ENCODE assay signal across 8 cellular contexts in genomic region chr2:159613515-159614336, GRCh38. TPM values are rescaled to one million over a fixed set of nuclear protein-coding genes. Genes with fewer than 3 reads are reported as not detected.
DNase-seq lines count a peak whose midpoint lies in the region; ATAC-seq and TF ChIP-seq lines count a peak whose summit lies in the region.

No MANE protein-coding gene starts in this region.

- intact Hi-C loops in left lung (cut with DNase I) = no loop called here
- intact Hi-C loops in posterior cingulate gyrus (cut with DNase I) = loop anchor here (2.0 to 10.0 kb wide), 3 partner anchors 99 to 329 kb away; partner anchors contain the start of genes MARCHF7 and WDSUB1

- no peak for ATAC-seq in left lung
- ATAC-seq in HG03108 (IDR thresholded peaks at IDR 0.05; ENCODE audit: unreplicated experiment) = no peak

- H3K27me3 ChIP-seq in MG63 (no peaks in the 10 kb centered on the region), left lung (no peaks in the 10 kb centered on the region)

- DNase-seq in COR-L47 (lab: John Stamatoyannopoulos, UW) (peak; percentile 38), MG63 (no peak), astrocyte of the spinal cord (ENCODE audit: low read depth, low spot score) (peak; percentile 53), left lung (no peak), posterior cingulate gyrus (no peak), NCI-H128 (lab: John Stamatoyannopoulos, UW; ENCODE audit: unreplicated experiment) (no peak)
- no peak for DNase-seq in activated CD4-positive, alpha-beta T cell treated with anti-CD3 and anti-CD28 coated beads for 48 hours

- peak overlapping the region; percentile 99 for H3K27ac ChIP-seq in left lung

- H3K4me1 ChIP-seq in left lung = peaks cover 7 to 71% of the 10 kb centered on the region in 2 donors

- in situ Hi-C loops in astrocyte of the spinal cord (cut with HindIII; ENCODE audit: low sequenced_read_pairs) = no loop called here

- H3K4me3 ChIP-seq in MG63 = peak overlapping the region; percentile 69
- peak overlapping the region; percentile 58 for H3K4me3 ChIP-seq in astrocyte of the spinal cord (ENCODE audit: low read depth, low read length)
- H3K4me3 ChIP-seq in left lung = peak overlapping the region; percentile 54 to 67

- TF ChIP-seq CTCF in astrocyte of the spinal cord (IDR thresholded peaks at IDR 0.05; ENCODE audit: low read depth, low read length) (no peak), left lung (IDR thresholded peaks at IDR 0.05) (no peak)

- H3K36me3 ChIP-seq in MG63 (no peaks in the 10 kb centered on the region), left lung (no peaks in the 10 kb centered on the region)

- H3K9me3 ChIP-seq in MG63 (no peaks in the 10 kb centered on the region), left lung (no peaks in the 10 kb centered on the region)

RNA-seq across cellular contexts. Expression of gene BAZ2B, which starts 2.6 kb away (rescaled TPM):
- total RNA-seq in MG63 (2014; rRNA removed; shearing (Covaris generic); ENCODE audit: low replicate concordance) = 2.1 and 12.2 TPM in 2 replicates
- total RNA-seq in left lung = 10 to 100 TPM; 60.0 to 76.2 TPM

Comparison
In these comparisons a context has a peak if more than half of its experiments do, and no peak if none do; other contexts are left out.
1. DNase-seq: peak in COR-L47 (single experiment) and astrocyte of the spinal cord (single experiment); none in MG63 (single experiment), left lung (0 of 2), posterior cingulate gyrus (0 of 10), activated CD4-positive, alpha-beta T cell treated with anti-CD3 and anti-CD28 coated beads for 48 hours (single experiment) and NCI-H128 (single experiment).
2. Peak in every context shown above with its lines, with median percentiles within 50 percentile points of each other: H3K4me3 ChIP-seq.